1 cellular context compared by ENCODE assay signal in the genomic region with DNA sequence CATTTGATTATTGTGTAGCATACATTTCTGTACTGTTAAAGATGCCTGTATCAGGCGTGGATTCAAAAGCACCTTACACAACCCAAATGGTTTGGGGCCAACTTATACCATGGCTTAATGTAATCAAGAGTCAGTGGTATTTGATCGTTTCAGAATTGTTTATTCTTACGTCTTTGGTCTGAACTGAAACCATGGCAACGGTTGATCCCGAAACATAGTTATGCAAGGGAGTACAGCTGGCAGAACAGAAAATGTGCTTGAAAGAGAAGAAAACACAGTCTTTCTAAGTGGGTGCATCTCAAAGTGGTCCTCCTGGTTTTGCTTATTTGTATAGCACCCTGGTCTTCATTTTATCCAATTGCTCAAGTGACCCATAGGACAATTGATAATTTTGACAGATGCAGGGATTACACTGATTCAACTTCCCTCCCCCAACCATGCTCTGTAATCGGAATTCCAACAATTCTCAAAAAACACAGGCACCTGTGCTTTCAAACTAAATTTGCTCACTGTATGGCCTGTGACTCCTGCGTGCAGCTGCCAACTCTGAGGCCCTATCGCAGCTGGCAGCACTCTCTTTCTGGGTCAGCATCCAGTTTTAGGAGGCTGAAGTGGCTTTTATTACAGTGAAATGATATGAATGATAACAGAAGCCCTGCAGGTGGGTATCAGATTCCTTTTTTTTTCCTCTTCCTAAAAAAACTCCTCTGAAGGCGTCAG.
TF ChIP-seq lines count a peak whose summit lies in the region.

No MANE protein-coding gene starts in this region.

TF ChIP-seq in GM23338, 12 proteins besides CTCF, POLR2A, EP300 and RAD21 (continued from another document):
- TF ChIP-seq CREB1 (CRISPR knock-in tag; IDR thresholded peaks at IDR 0.05; ENCODE audit: low read depth) (no peak), NANOG (IDR thresholded peaks at IDR 0.05; ENCODE audit: borderline replicate concordance) (no peak), EZH2 (IDR thresholded peaks at IDR 0.05; ENCODE audit: low read depth, unreplicated experiment) (no peak), STAT1 (IDR thresholded peaks at IDR 0.05; ENCODE audit: unreplicated experiment) (no peak)
- TF ChIP-seq, protein P1, sequence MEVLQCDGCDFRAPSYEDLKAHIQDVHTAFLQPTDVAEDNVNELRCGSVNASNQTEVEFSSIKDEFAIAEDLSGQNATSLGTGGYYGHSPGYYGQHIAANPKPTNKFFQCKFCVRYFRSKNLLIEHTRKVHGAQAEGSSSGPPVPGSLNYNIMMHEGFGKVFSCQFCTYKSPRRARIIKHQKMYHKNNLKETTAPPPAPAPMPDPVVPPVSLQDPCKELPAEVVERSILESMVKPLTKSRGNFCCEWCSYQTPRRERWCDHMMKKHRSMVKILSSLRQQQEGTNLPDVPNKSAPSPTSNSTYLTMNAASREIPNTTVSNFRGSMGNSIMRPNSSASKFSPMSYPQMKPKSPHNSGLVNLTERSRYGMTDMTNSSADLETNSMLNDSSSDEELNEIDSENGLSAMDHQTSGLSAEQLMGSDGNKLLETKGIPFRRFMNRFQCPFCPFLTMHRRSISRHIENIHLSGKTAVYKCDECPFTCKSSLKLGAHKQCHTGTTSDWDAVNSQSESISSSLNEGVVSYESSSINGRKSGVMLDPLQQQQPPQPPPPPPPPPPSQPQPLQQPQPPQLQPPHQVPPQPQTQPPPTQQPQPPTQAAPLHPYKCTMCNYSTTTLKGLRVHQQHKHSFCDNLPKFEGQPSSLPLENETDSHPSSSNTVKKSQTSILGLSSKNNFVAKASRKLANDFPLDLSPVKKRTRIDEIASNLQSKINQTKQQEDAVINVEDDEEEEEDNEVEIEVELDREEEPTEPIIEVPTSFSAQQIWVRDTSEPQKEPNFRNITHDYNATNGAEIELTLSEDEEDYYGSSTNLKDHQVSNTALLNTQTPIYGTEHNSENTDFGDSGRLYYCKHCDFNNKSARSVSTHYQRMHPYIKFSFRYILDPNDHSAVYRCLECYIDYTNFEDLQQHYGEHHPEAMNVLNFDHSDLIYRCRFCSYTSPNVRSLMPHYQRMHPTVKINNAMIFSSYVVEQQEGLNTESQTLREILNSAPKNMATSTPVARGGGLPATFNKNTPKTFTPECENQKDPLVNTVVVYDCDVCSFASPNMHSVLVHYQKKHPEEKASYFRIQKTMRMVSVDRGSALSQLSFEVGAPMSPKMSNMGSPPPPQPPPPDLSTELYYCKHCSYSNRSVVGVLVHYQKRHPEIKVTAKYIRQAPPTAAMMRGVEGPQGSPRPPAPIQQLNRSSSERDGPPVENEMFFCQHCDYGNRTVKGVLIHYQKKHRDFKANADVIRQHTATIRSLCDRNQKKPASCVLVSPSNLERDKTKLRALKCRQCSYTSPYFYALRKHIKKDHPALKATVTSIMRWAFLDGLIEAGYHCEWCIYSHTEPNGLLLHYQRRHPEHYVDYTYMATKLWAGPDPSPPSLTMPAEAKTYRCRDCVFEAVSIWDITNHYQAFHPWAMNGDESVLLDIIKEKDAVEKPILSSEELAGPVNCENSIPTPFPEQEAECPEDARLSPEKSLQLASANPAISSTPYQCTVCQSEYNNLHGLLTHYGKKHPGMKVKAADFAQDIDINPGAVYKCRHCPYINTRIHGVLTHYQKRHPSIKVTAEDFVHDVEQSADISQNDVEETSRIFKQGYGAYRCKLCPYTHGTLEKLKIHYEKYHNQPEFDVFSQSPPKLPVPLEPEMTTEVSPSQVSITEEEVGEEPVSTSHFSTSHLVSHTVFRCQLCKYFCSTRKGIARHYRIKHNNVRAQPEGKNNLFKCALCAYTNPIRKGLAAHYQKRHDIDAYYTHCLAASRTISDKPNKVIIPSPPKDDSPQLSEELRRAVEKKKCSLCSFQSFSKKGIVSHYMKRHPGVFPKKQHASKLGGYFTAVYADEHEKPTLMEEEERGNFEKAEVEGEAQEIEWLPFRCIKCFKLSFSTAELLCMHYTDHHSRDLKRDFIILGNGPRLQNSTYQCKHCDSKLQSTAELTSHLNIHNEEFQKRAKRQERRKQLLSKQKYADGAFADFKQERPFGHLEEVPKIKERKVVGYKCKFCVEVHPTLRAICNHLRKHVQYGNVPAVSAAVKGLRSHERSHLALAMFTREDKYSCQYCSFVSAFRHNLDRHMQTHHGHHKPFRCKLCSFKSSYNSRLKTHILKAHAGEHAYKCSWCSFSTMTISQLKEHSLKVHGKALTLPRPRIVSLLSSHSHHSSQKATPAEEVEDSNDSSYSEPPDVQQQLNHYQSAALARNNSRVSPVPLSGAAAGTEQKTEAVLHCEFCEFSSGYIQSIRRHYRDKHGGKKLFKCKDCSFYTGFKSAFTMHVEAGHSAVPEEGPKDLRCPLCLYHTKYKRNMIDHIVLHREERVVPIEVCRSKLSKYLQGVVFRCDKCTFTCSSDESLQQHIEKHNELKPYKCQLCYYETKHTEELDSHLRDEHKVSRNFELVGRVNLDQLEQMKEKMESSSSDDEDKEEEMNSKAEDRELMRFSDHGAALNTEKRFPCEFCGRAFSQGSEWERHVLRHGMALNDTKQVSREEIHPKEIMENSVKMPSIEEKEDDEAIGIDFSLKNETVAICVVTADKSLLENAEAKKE (CRISPR knock-in tag; IDR thresholded peaks at IDR 0.05) = no peak
